Comparison of ENCODE assay signal across 1 cellular context in genomic region chr4:86934772-86935498, GRCh38.
TF ChIP-seq lines count a peak whose summit lies in the region.

AFF1 (plus strand) TSS chr4:86935011; CDS start chr4:86948534, 13,523 bp downstream.

TF ChIP-seq in HepG2, 621 proteins besides CTCF, POLR2A, EP300 and RAD21 (continued from another document and continues in another):
- TF ChIP-seq PRDM10 (CRISPR knock-in tag; IDR thresholded peaks at IDR 0.05; ENCODE audit: low read depth) (peak; percentile 82), E2F2 (CRISPR knock-in tag; IDR thresholded peaks at IDR 0.05; ENCODE audit: borderline replicate concordance) (no peak; the same call in 1 of the 2 replicates), ZBTB2 (CRISPR knock-in tag; IDR thresholded peaks at IDR 0.05; ENCODE audit: low read depth) (peak; percentile 97), HINFP (CRISPR knock-in tag; IDR thresholded peaks at IDR 0.05; ENCODE audit: low read depth) (peak; percentile 84; the same call in 1 of the 2 replicates), NR2F1 (CRISPR knock-in tag; IDR thresholded peaks at IDR 0.05) (peak in 1 of 2 experiments; percentile 30; a peak in 1 of 4 replicates), ZNF678 (CRISPR knock-in tag; IDR thresholded peaks at IDR 0.05) (0 out of 2 replicates have a peak, but pooled peaks have one; percentile 47), SMC3 (IDR thresholded peaks at IDR 0.05; ENCODE audit: low read length) (no peak), NFYB (CRISPR knock-in tag; IDR thresholded peaks at IDR 0.05) (no peak; the same call in 1 of the 2 replicates), PREB (CRISPR knock-in tag; IDR thresholded peaks at IDR 0.05) (no peak), GPN1 (CRISPR knock-in tag; IDR thresholded peaks at IDR 0.05; ENCODE audit: borderline replicate concordance) (no peak), PATZ1 (CRISPR knock-in tag; IDR thresholded peaks at IDR 0.05) (peak; percentile 49), NFKBIZ (CRISPR knock-in tag; IDR thresholded peaks at IDR 0.05) (peak; percentile 75; the same call in 1 of the 2 replicates), ZNF639 (CRISPR knock-in tag; conservative IDR thresholded peaks at IDR 0.05) (peak; percentile 92), ZSCAN30 (CRISPR knock-in tag; IDR thresholded peaks at IDR 0.05) (no peak), RFX1 (IDR thresholded peaks at IDR 0.05) (no peak), ZNF30 (CRISPR knock-in tag; IDR thresholded peaks at IDR 0.05) (no peak), REST (IDR thresholded peaks at IDR 0.05; ENCODE audit: borderline replicate concordance in 1 of 2, low read depth in 1 of 2, low read length in 2 of 2) (no peak), GMEB2 (CRISPR knock-in tag; IDR thresholded peaks at IDR 0.05; ENCODE audit: low read depth) (no peak), NR2F2 (IDR thresholded peaks at IDR 0.05; ENCODE audit: borderline replicate concordance, low read depth) (no peak), FOSL2 (CRISPR knock-in tag; IDR thresholded peaks at IDR 0.05) (peak; percentile 56), RAD51 (IDR thresholded peaks at IDR 0.05; ENCODE audit: borderline replicate concordance) (no peak), ZSCAN12 (CRISPR knock-in tag; IDR thresholded peaks at IDR 0.05) (no peak), ARID3A (IDR thresholded peaks at IDR 0.05; ENCODE audit: low read depth, low read length) (no peak), ZNF839 (CRISPR knock-in tag; IDR thresholded peaks at IDR 0.05; ENCODE audit: borderline replicate concordance) (no peak), MEIS1 (CRISPR knock-in tag; IDR thresholded peaks at IDR 0.05; ENCODE audit: borderline replicate concordance) (peak; percentile 72), PRMT3 (CRISPR knock-in tag; IDR thresholded peaks at IDR 0.05; ENCODE audit: borderline replicate concordance, low read depth) (0 out of 2 replicates have a peak, but pooled peaks have one; percentile 57), ZNF451 (CRISPR knock-in tag; IDR thresholded peaks at IDR 0.05) (no peak; the same call in 1 of the 2 replicates), TBX3 (IDR thresholded peaks at IDR 0.05; ENCODE audit: borderline replicate concordance) (no peak), ZNF850 (CRISPR knock-in tag; conservative IDR thresholded peaks at IDR 0.05) (peak; percentile 73; the same call in 1 of the 2 replicates), DR1 (CRISPR knock-in tag; IDR thresholded peaks at IDR 0.05) (no peak), ZNF720 (CRISPR knock-in tag; IDR thresholded peaks at IDR 0.05) (no peak), ZBTB1 (CRISPR knock-in tag; IDR thresholded peaks at IDR 0.05; ENCODE audit: borderline replicate concordance) (peak; percentile 22; the same call in 1 of the 2 replicates), TFE3 (CRISPR knock-in tag; IDR thresholded peaks at IDR 0.05) (peak; percentile 18; the same call in 1 of the 2 replicates)
